8 cellular contexts compared by ENCODE assay signal in genomic region chr10:92517034-92517655, GRCh38. TPM values are rescaled to one million over a fixed set of nuclear protein-coding genes. Genes with fewer than 3 reads are reported as not detected.
DNase-seq lines count a peak whose midpoint lies in the region; ATAC-seq, FAIRE-seq and TF ChIP-seq lines count a peak whose summit lies in the region.

No MANE protein-coding gene starts in this region.

- H3K36me3 ChIP-seq in bronchial epithelial cell (ENCODE audit: control insufficient read depth, insufficient read depth, low read length) = no peaks in the 10 kb centered on the region

- CTCF ChIA-PET in activated B cell treated with CpG ODN at 0.5 μM for 24 hours (lab: Charles Lee) = interaction anchor here (0.6 to 5.1 kb wide), 12 partner anchors 10 to 408 kb away, joined by 3 to 143 read pairs (median 4); partner anchors contain the start of gene IDE

- H3K4me3 ChIP-seq in bronchial epithelial cell (ENCODE audit: low read depth, low read length) = no peak overlapping the region

- intact Hi-C loops in activated B cell treated with CpG ODN at 0.5 μM for 24 hours (cut with micrococcal nuclease) = loop anchor here (1.0 to 2.0 kb wide), 6 partner anchors 57 to 836 kb away; partner anchors contain the start of genes HHEX and IDE

- no peaks in the 10 kb centered on the region for H3K27me3 Mint-ChIP-seq in activated B cell treated with CpG ODN at 0.5 μM for 24 hours

- H3K27ac Mint-ChIP-seq in activated B cell treated with CpG ODN at 0.5 μM for 24 hours = no peak overlapping the region

- H3K36me3 Mint-ChIP-seq in activated B cell treated with CpG ODN at 0.5 μM for 24 hours (ENCODE audit: low read depth) = peaks cover 16% of the 10 kb centered on the region

- H3K27me3 ChIP-seq in bronchial epithelial cell (ENCODE audit: control insufficient read depth, insufficient read depth, low read length) = no peaks in the 10 kb centered on the region

- peaks cover 6% of the 10 kb centered on the region for H3K4me1 Mint-ChIP-seq in activated B cell treated with CpG ODN at 0.5 μM for 24 hours

- peak; percentile 70 for ATAC-seq in HG02885 (IDR thresholded peaks at IDR 0.05; ENCODE audit: poor library complexity, unreplicated experiment)
- ATAC-seq in activated B cell treated with CpG ODN at 0.5 μM for 24 hours (ENCODE audit: low read depth) = peak; percentile 88
- ATAC-seq in GM19455 (IDR thresholded peaks at IDR 0.05; ENCODE audit: unreplicated experiment) = no peak

- DNase-seq in GM03348 (ENCODE audit: low spot score) = peak; percentile 67
- peak; percentile 48 for DNase-seq in NCI-H2227 treated with DMSO at 0.1 percent for 48 hours (lab: John Stamatoyannopoulos, UW)
- no peak for DNase-seq in activated B cell treated with CpG ODN at 0.5 μM for 24 hours
- DNase-seq in bronchial epithelial cell (ENCODE audit: low read depth) = peak; percentile 66
- peak; percentile 52 for DNase-seq in kidney glomerular epithelial cell (lab: John Stamatoyannopoulos, UW)
- DNase-seq in stimulated activated CD4-positive, alpha-beta T cell treated with anti-CD3 and anti-CD28 coated beads, Interleukin-4, amount 100 ng/mL, for 4 hours = peak; percentile 45 to 57

- no peaks in the 10 kb centered on the region for H3K9me3 Mint-ChIP-seq in activated B cell treated with CpG ODN at 0.5 μM for 24 hours

- TF ChIP-seq CTCF in activated B cell treated with CpG ODN at 0.5 μM for 24 hours (IDR thresholded peaks at IDR 0.05) (peak; percentile 30), bronchial epithelial cell (IDR thresholded peaks at IDR 0.05; ENCODE audit: insufficient read depth, low read length, severe bottlenecking) (peak; percentile 61)

- no peak for FAIRE-seq in bronchial epithelial cell (lab: Jason Lieb, UNC)

- no peak overlapping the region for H3K4me3 Mint-ChIP-seq in activated B cell treated with CpG ODN at 0.5 μM for 24 hours

- POLR2A ChIA-PET in activated B cell treated with CpG ODN at 0.5 μM for 24 hours (lab: Charles Lee) = interaction anchor here (1.4 to 2.0 kb wide), 2 partner anchors 57 to 74 kb away, joined by 7 to 23 read pairs; partner anchors contain the start of gene IDE

RNA-seq across cellular contexts. Expression of gene IDE, which starts 56.7 kb away (rescaled TPM):
- 37.7 and 39.2 TPM in 2 replicates for total RNA-seq in activated B cell treated with CpG ODN at 0.5 μM for 24 hours
- total RNA-seq in bronchial epithelial cell = 15.3 and 23.3 TPM in 2 replicates
